Comparison of ENCODE assay signal across 9 cellular contexts in the genomic region with DNA sequence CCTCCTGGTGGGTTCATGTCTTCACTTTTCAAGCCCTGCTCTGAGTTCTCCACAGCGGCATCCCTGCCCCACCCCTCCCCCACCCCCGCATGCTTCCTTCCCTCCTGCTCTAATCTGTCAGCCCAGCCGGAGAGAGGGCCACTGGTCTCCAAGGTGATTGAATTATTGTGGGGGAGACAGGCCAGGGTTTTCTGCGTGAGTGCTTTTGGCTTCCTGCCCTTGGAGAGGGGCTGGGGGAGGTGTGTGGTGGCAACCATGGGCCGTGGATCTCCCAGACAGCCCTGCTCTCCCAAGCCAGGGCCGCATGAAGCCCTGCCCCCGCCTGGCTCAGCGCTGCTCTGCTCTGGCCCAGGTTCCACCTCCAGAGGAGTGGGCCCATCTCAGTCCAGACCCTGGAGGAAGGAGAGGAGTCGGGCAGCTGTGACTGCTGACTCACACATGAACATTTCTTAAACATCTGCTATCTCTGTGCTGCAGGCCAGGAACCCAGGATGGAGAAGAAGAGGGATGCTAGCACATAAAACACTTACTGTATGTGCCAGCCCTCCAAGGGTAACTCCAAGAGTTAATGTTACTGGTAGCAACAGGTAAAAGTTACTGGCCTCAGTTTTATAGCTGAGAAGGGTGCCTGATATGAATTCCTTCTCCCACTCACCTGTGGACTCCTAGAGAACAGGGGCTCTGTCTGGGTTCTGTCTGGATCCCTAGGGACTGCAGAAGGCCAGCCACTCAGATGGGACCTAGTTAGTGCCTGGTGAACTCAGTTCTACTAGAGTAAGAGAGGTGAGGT.
DNase-seq lines count a peak whose midpoint lies in the region; ATAC-seq and TF ChIP-seq lines count a peak whose summit lies in the region.
"Had no signal": no experiment of that assay in that cellular context is flagged by ENCODE, and none has a peak within 500 bp of the region (broad histone marks: within the 10 kb centered on the region; RNA-seq: fewer than 3 reads in every experiment).

No MANE protein-coding gene starts in this region.

- no peaks in the 10 kb centered on the region for H3K9me3 Mint-ChIP-seq in activated CD4-positive, alpha-beta memory T cell treated with anti-CD3 and anti-CD28 coated beads for 36 hours
- H3K9me3 Mint-ChIP-seq: activated naive CD8-positive, alpha-beta T cell treated with anti-CD3 and anti-CD28 coated beads, Interleukin-2, amount 10 ng/mL, durations not matched to agents 7 days and 5 days had no signal

- no peak for TF ChIP-seq CTCF in brain microvascular endothelial cell (IDR thresholded peaks at IDR 0.05; ENCODE audit: low read depth, low read length, missing control alignments)
- no peak for TF ChIP-seq CTCF in GM13976 (IDR thresholded peaks at IDR 0.05; ENCODE audit: borderline replicate concordance, control extremely low read depth, extremely low read depth, insufficient read depth, missing control alignments)

- no peak overlapping the region for H3K4me3 ChIP-seq in brain microvascular endothelial cell (ENCODE audit: low read depth, low read length)

- peak; percentile 54 for DNase-seq in Ammon's horn (ENCODE audit: low spot score)
- DNase-seq in brain microvascular endothelial cell = peak; percentile 77
- DNase-seq in medulla oblongata (ENCODE audit: extremely low spot score) = peak; percentile 66
- no peak for DNase-seq in activated CD4-positive, alpha-beta memory T cell treated with anti-CD3 and anti-CD28 coated beads for 36 hours
- no peak for DNase-seq in GM13976 (ENCODE audit: low spot score)
- DNase-seq: activated naive CD8-positive, alpha-beta T cell treated with anti-CD3 and anti-CD28 coated beads, Interleukin-2, amount 10 ng/mL, durations not matched to agents 7 days and 5 days had no signal

- H3K27ac ChIP-seq in KOPT-K1 (ENCODE audit: low read depth, low read length, poor library complexity, severe bottlenecking) (peak overlapping the region; percentile 36), brain microvascular endothelial cell (peak overlapping the region; percentile 72)

- no peaks in the 10 kb centered on the region for H3K4me1 Mint-ChIP-seq in activated CD4-positive, alpha-beta memory T cell treated with anti-CD3 and anti-CD28 coated beads for 36 hours (ENCODE audit: low read depth)
- H3K4me1 Mint-ChIP-seq: activated naive CD8-positive, alpha-beta T cell treated with anti-CD3 and anti-CD28 coated beads, Interleukin-2, amount 10 ng/mL, durations not matched to agents 7 days and 5 days had no signal

- no peak overlapping the region for H3K27ac Mint-ChIP-seq in activated CD4-positive, alpha-beta memory T cell treated with anti-CD3 and anti-CD28 coated beads for 36 hours
- H3K27ac Mint-ChIP-seq: activated naive CD8-positive, alpha-beta T cell treated with anti-CD3 and anti-CD28 coated beads, Interleukin-2, amount 10 ng/mL, durations not matched to agents 7 days and 5 days had no signal

- no peaks in the 10 kb centered on the region for H3K27me3 ChIP-seq in brain microvascular endothelial cell (replicated peaks)

- ATAC-seq in HG02938 (IDR thresholded peaks at IDR 0.05; ENCODE audit: unreplicated experiment) (no peak), GM18520 (IDR thresholded peaks at IDR 0.05; ENCODE audit: unreplicated experiment) (no peak)

- in situ Hi-C loops in brain microvascular endothelial cell (cut with HindIII; ENCODE audit: low pct_ligation_motif_present, low sequenced_read_pairs) (no loop called here), GM13976 (cut with MboI; ENCODE audit: low sequenced_read_pairs, unreplicated experiment) (no loop called here)

- CTCF ChIA-PET in activated CD4-positive, alpha-beta memory T cell treated with anti-CD3 and anti-CD28 coated beads for 36 hours (lab: Charles Lee) = interaction anchor here (1.0 kb wide), 1 partner anchor 16 kb away, joined by 3 read pairs; no protein-coding TSS in a partner anchor

- no peaks in the 10 kb centered on the region for H3K36me3 Mint-ChIP-seq in activated CD4-positive, alpha-beta memory T cell treated with anti-CD3 and anti-CD28 coated beads for 36 hours
- H3K36me3 Mint-ChIP-seq: activated naive CD8-positive, alpha-beta T cell treated with anti-CD3 and anti-CD28 coated beads, Interleukin-2, amount 10 ng/mL, durations not matched to agents 7 days and 5 days had no signal

- H3K36me3 ChIP-seq in KOPT-K1 (ENCODE audit: insufficient read depth, low read length) (peaks cover 65% of the 10 kb centered on the region), brain microvascular endothelial cell (replicated peaks) (no peaks in the 10 kb centered on the region)

- POLR2A ChIA-PET in activated CD4-positive, alpha-beta memory T cell treated with anti-CD3 and anti-CD28 coated beads for 36 hours (lab: Charles Lee) = no interaction called here

- no peak overlapping the region for H3K4me3 Mint-ChIP-seq in activated CD4-positive, alpha-beta memory T cell treated with anti-CD3 and anti-CD28 coated beads for 36 hours
- H3K4me3 Mint-ChIP-seq: activated naive CD8-positive, alpha-beta T cell treated with anti-CD3 and anti-CD28 coated beads, Interleukin-2, amount 10 ng/mL, durations not matched to agents 7 days and 5 days had no signal

- intact Hi-C loops in activated CD4-positive, alpha-beta memory T cell treated with anti-CD3 and anti-CD28 coated beads for 36 hours (cut with micrococcal nuclease) = no loop called here

- no peaks in the 10 kb centered on the region for H3K9me3 ChIP-seq in KOPT-K1 (ENCODE audit: insufficient read depth, low read length, poor library complexity, severe bottlenecking)

- H3K27me3 Mint-ChIP-seq in activated CD4-positive, alpha-beta memory T cell treated with anti-CD3 and anti-CD28 coated beads for 36 hours = no peaks in the 10 kb centered on the region
- H3K27me3 Mint-ChIP-seq: activated naive CD8-positive, alpha-beta T cell treated with anti-CD3 and anti-CD28 coated beads, Interleukin-2, amount 10 ng/mL, durations not matched to agents 7 days and 5 days had no signal

Comparison
In these comparisons a context has a peak if more than half of its experiments do, and no peak if none do; other contexts are left out.
1. DNase-seq: peak in Ammon's horn (single experiment), brain microvascular endothelial cell (single experiment) and medulla oblongata (single experiment); none in activated CD4-positive, alpha-beta memory T cell treated with anti-CD3 and anti-CD28 coated beads for 36 hours (single experiment) and GM13976 (single experiment).